Comparison of ENCODE assay signal across 10 cellular contexts in genomic region chr17:36950027-36950426, GRCh38. TPM values are rescaled to one million over a fixed set of nuclear protein-coding genes. Genes with fewer than 3 reads are reported as not detected.
DNase-seq lines count a peak whose midpoint lies in the region; ATAC-seq and TF ChIP-seq lines count a peak whose summit lies in the region.
"Had no signal": no experiment of that assay in that cellular context is flagged by ENCODE, and none has a peak within 500 bp of the region (broad histone marks: within the 10 kb centered on the region; RNA-seq: fewer than 3 reads in every experiment).

No MANE protein-coding gene starts in this region.

- TF ChIP-seq CTCF in heart left ventricle (IDR thresholded peaks at IDR 0.05), result no peak
- TF ChIP-seq CTCF in astrocyte of the cerebellum (IDR thresholded peaks at IDR 0.05; ENCODE audit: low read depth, low read length, missing control alignments), result no peak
- TF ChIP-seq CTCF in lower lobe of right lung (IDR thresholded peaks at IDR 0.05), result no peak
- no peak for TF ChIP-seq CTCF in upper lobe of left lung (IDR thresholded peaks at IDR 0.05)

- peaks cover 13 to 29% (median 25%) of the 10 kb centered on the region in 9 donors for H3K27me3 ChIP-seq in heart left ventricle
- H3K27me3 ChIP-seq in lower lobe of right lung (ENCODE audit: low read depth), result peaks cover 27% of the 10 kb centered on the region
- peaks cover 0 to 23% (median 12%) of the 10 kb centered on the region in 4 donors for H3K27me3 ChIP-seq in upper lobe of left lung

- ATAC-seq in heart left ventricle (no peak), left cardiac atrium (no peak), lower lobe of right lung (no peak), upper lobe of left lung (ENCODE audit: low FRiP score in 2 of 2) (no peak), HG03565 (IDR thresholded peaks at IDR 0.05; ENCODE audit: unreplicated experiment) (no peak)

- DNase-seq in heart left ventricle, result no peak
- no peak for DNase-seq in left cardiac atrium
- DNase-seq in astrocyte of the cerebellum (ENCODE audit: low read depth), result no peak
- DNase-seq in lower lobe of right lung, result no peak
- no peak for DNase-seq in upper lobe of left lung
- DNase-seq in kidney glomerular epithelial cell (lab: John Stamatoyannopoulos, UW), result no peak
- no peak for DNase-seq in NCI-H2227 (lab: John Stamatoyannopoulos, UW; ENCODE audit: unreplicated experiment)
- DNase-seq: SHP77 treated with DMSO at 0.1 percent for 48 hours had no signal

- peaks cover 0 to 47% (median 41%) of the 10 kb centered on the region in 9 donors for H3K36me3 ChIP-seq in heart left ventricle
- peaks cover 45% of the 10 kb centered on the region for H3K36me3 ChIP-seq in lower lobe of right lung
- H3K36me3 ChIP-seq in upper lobe of left lung, result peaks cover 9 to 46% (median 18%) of the 10 kb centered on the region in 4 donors

- TF ChIP-seq EP300 in upper lobe of left lung (IDR thresholded peaks at IDR 0.05), result no peak

- H3K27ac ChIP-seq in heart left ventricle (no peak overlapping the region), lower lobe of right lung (no peak overlapping the region), upper lobe of left lung (no peak overlapping the region)

- intact Hi-C loops in heart left ventricle (cut with DNase I), result no loop called here
- intact Hi-C loops in left cardiac atrium (cut with DNase I), result no loop called here
- intact Hi-C loops in lower lobe of right lung (cut with DNase I), result no loop called here

- no peaks in the 10 kb centered on the region for H3K9me3 ChIP-seq in heart left ventricle
- H3K9me3 ChIP-seq in lower lobe of right lung, result no peaks in the 10 kb centered on the region
- no peaks in the 10 kb centered on the region for H3K9me3 ChIP-seq in upper lobe of left lung

- no peak for TF ChIP-seq POLR2A in heart left ventricle (IDR thresholded peaks at IDR 0.05)
- TF ChIP-seq POLR2A in upper lobe of left lung (IDR thresholded peaks at IDR 0.05), result no peak

- in situ Hi-C loops in astrocyte of the cerebellum (cut with HindIII; ENCODE audit: low sequenced_read_pairs), result no loop called here

- peaks cover 0 to 28% (median 18%) of the 10 kb centered on the region in 12 donors for H3K4me1 ChIP-seq in heart left ventricle
- peaks cover 33% of the 10 kb centered on the region for H3K4me1 ChIP-seq in lower lobe of right lung
- H3K4me1 ChIP-seq in upper lobe of left lung, result peaks cover 20 to 27% (median 22%) of the 10 kb centered on the region in 4 donors

- peak overlapping the region in 9 of 12 donors; percentile 63 to 96 (median 88) for H3K4me3 ChIP-seq in heart left ventricle
- peak overlapping the region; percentile 72 for H3K4me3 ChIP-seq in astrocyte of the cerebellum (ENCODE audit: low read depth, low read length)
- H3K4me3 ChIP-seq in lower lobe of right lung, result peak overlapping the region; percentile 93
- H3K4me3 ChIP-seq in upper lobe of left lung, result peak overlapping the region; percentile 62 to 99 (median 95)

- 69 to 73% (median 70%) methylated on average over 8 of the region's 8 CpGs for WGBS in heart left ventricle, 4 donors
- WGBS in upper lobe of left lung, 2 donors, result 58 to 59% methylated on average over 8 of the region's 8 CpGs

RNA-seq across cellular contexts. Expression of gene AATF, which starts 1.3 kb away (rescaled TPM):
- 10 to 100 TPM; 15.2 to 34.8 (median 28.9) TPM for total RNA-seq in heart left ventricle
- polyA plus RNA-seq in heart left ventricle, result 10 to 100 TPM; 15.8 to 51.6 TPM
- total RNA-seq in left cardiac atrium, result 10 to 100 TPM; 24.8 to 27.2 TPM
- 39.6 TPM for total RNA-seq in lower lobe of right lung
- total RNA-seq in upper lobe of left lung, result 10 to 100 TPM; 30.7 to 45.4 (median 37.3) TPM

RNA-seq across cellular contexts. Expression of gene LHX1, which starts 12.8 kb away (rescaled TPM):
- total RNA-seq in heart left ventricle, result not detected
- not detected for polyA plus RNA-seq in heart left ventricle
- not detected for total RNA-seq in left cardiac atrium
- total RNA-seq in lower lobe of right lung, result not detected
- total RNA-seq in upper lobe of left lung, result not detected
- polyA plus RNA-seq: esophagus had no signal
